In genomic region chr10:15316144-15316543, GRCh38 we compare ENCODE assay signal across 28 cellular contexts. TPM values are rescaled to one million over a fixed set of nuclear protein-coding genes. Genes with fewer than 3 reads are reported as not detected.
DNase-seq lines count a peak whose midpoint lies in the region; ATAC-seq and TF ChIP-seq lines count a peak whose summit lies in the region.
"Had no signal": no experiment of that assay in that cellular context is flagged by ENCODE, and none has a peak within 500 bp of the region (broad histone marks: within the 10 kb centered on the region; RNA-seq: fewer than 3 reads in every experiment).

No MANE protein-coding gene starts in this region.

- peaks cover 2% of the 10 kb centered on the region for H3K27me3 Mint-ChIP-seq in endodermal cell (ENCODE audit: insufficient read depth)
- no peaks in the 10 kb centered on the region for H3K27me3 Mint-ChIP-seq in nephron progenitor cell (ENCODE audit: low read depth, poor library complexity)
- H3K27me3 Mint-ChIP-seq: activated T-helper 17 cell treated with anti-CD3 and anti-CD28 coated beads, Interleukin-2, amount 50 U/mL, for 72 hours had no signal

- TF ChIP-seq CTCF in endodermal cell (conservative IDR thresholded peaks at IDR 0.05) = no peak
- TF ChIP-seq CTCF in nephron progenitor cell (IDR thresholded peaks at IDR 0.05) = no peak

- H3K4me1 ChIP-seq in endodermal cell (ENCODE audit: control insufficient read depth, insufficient read depth, low read length) = peaks cover 15% of the 10 kb centered on the region
- H3K4me1 ChIP-seq: A549, breast epithelium had no signal

- ATAC-seq in HG02870 (IDR thresholded peaks at IDR 0.05; ENCODE audit: unreplicated experiment) = no peak
- ATAC-seq: A549; activated T-helper 17 cell treated with anti-CD3 and anti-CD28 coated beads, Interleukin-2, amount 50 U/mL, for 72 hours; gastroesophageal sphincter; left lung; stimulated activated naive B cell treated with anti-CD40 and anti-IgM and Interleukin-4, amounts not matched to agents 10 μg/mL and 1 μg/mL and 100 μg/mL, for 72 hours had no signal

- H3K27me3 ChIP-seq in endodermal cell (ENCODE audit: control insufficient read depth, insufficient read depth, low read length, poor library complexity, severe bottlenecking) = no peaks in the 10 kb centered on the region
- H3K27me3 ChIP-seq: breast epithelium, gastroesophageal sphincter, left lung, SJSA1 had no signal

- 65 to 81% methylated on average over 6 to 9 of the region's 9 CpGs for WGBS in endodermal cell (ENCODE audit: insufficient coverage in 1 of 2, insufficient read length in 1 of 2), 2 experiments

- H3K36me3 Mint-ChIP-seq in endodermal cell (ENCODE audit: low read depth) = peaks cover 6% of the 10 kb centered on the region
- peaks cover 55% of the 10 kb centered on the region for H3K36me3 Mint-ChIP-seq in nephron progenitor cell (ENCODE audit: low read depth)
- H3K36me3 Mint-ChIP-seq: CD4-positive, CD25-positive, alpha-beta regulatory T cell; naive B cell; stimulated activated naive B cell treated with anti-CD40 and anti-IgM and Interleukin-4, amounts not matched to agents 10 μg/mL and 1 μg/mL and 100 μg/mL, for 72 hours had no signal

- peaks cover 44% of the 10 kb centered on the region for H3K4me1 Mint-ChIP-seq in endodermal cell
- H3K4me1 Mint-ChIP-seq in nephron progenitor cell = peaks cover 32% of the 10 kb centered on the region
- H3K4me1 Mint-ChIP-seq: activated T-helper 17 cell treated with anti-CD3 and anti-CD28 coated beads, Interleukin-2, amount 50 U/mL, for 72 hours; CD4-positive, CD25-positive, alpha-beta regulatory T cell had no signal

- DNase-seq in COR-L47 (lab: John Stamatoyannopoulos, UW) (peak; percentile 36), NCI-H345 (lab: John Stamatoyannopoulos, UW) (peak; percentile 76), endodermal cell (peak; percentile 56), nephron progenitor cell (no peak), DMS114 treated with DMSO at 0.1 percent for 48 hours (lab: John Stamatoyannopoulos, UW; ENCODE audit: unreplicated experiment) (no peak), Kasumi-1 (lab: John Stamatoyannopoulos, UW) (no peak), putamen (ENCODE audit: low spot score) (no peak)
- DNase-seq: activated CD4-positive, alpha-beta T cell treated with anti-CD3 and anti-CD28 coated beads for 48 hours; activated naive CD4-positive, alpha-beta T cell treated with anti-CD3 and anti-CD28 coated beads, Interleukin-2, amount 50 U/mL, for 16 hours; amniotic stem cell; CD4-positive, CD25-positive, alpha-beta regulatory T cell; HCEC 1CT; left lung; MV-4-11; naive B cell; NCI-H1436; NCI-H226; nucleus accumbens; stimulated activated naive B cell treated with anti-CD40 and anti-IgM and Interleukin-4, amounts not matched to agents 10 μg/mL and 1 μg/mL and 100 μg/mL, for 72 hours; WERI-Rb-1 had no signal

- H3K36me3 ChIP-seq in endodermal cell (ENCODE audit: control insufficient read depth, insufficient read depth, low read length) = no peaks in the 10 kb centered on the region
- H3K36me3 ChIP-seq: breast epithelium, gastroesophageal sphincter, left lung, WERI-Rb-1 had no signal

- H3K27ac ChIP-seq in endodermal cell (ENCODE audit: low read depth, low read length) = no peak overlapping the region
- H3K27ac ChIP-seq: A549, breast epithelium, gastroesophageal sphincter, left lung, RWPE1, SJSA1, WERI-Rb-1 had no signal

- H3K9me3 Mint-ChIP-seq in endodermal cell = peaks cover 5% of the 10 kb centered on the region
- peaks cover 9% of the 10 kb centered on the region for H3K9me3 Mint-ChIP-seq in nephron progenitor cell
- H3K9me3 Mint-ChIP-seq: activated T-helper 17 cell treated with anti-CD3 and anti-CD28 coated beads, Interleukin-2, amount 50 U/mL, for 72 hours had no signal

- H3K27ac Mint-ChIP-seq in endodermal cell (peak overlapping the region; percentile 70), nephron progenitor cell (peak overlapping the region; percentile 67)
- H3K27ac Mint-ChIP-seq: activated T-helper 17 cell treated with anti-CD3 and anti-CD28 coated beads, Interleukin-2, amount 50 U/mL, for 72 hours; naive B cell; stimulated activated naive B cell treated with anti-CD40 and anti-IgM and Interleukin-4, amounts not matched to agents 10 μg/mL and 1 μg/mL and 100 μg/mL, for 72 hours had no signal

- no peak overlapping the region for H3K4me3 ChIP-seq in endodermal cell (ENCODE audit: low read length)
- H3K4me3 ChIP-seq: A549, breast epithelium, gastroesophageal sphincter, left lung, SJSA1 had no signal

- peaks cover 5% of the 10 kb centered on the region for H3K9me3 ChIP-seq in endodermal cell (ENCODE audit: control insufficient read depth, low read length)
- H3K9me3 ChIP-seq: A549, breast epithelium, gastroesophageal sphincter, left lung, SJSA1 had no signal

- H3K9ac ChIP-seq in endodermal cell (ENCODE audit: extremely low read depth, low read length, poor library complexity, severe bottlenecking) = no peak overlapping the region

- no peak overlapping the region for H3K4me3 Mint-ChIP-seq in endodermal cell
- H3K4me3 Mint-ChIP-seq in nephron progenitor cell = no peak overlapping the region
- H3K4me3 Mint-ChIP-seq: activated T-helper 17 cell treated with anti-CD3 and anti-CD28 coated beads, Interleukin-2, amount 50 U/mL, for 72 hours; CD4-positive, CD25-positive, alpha-beta regulatory T cell; mesothelial cell of epicardium; naive B cell; stimulated activated naive B cell treated with anti-CD40 and anti-IgM and Interleukin-4, amounts not matched to agents 10 μg/mL and 1 μg/mL and 100 μg/mL, for 72 hours had no signal

RNA-seq across cellular contexts. Expression of gene FAM171A1, which starts 54.9 kb away (rescaled TPM):
- total RNA-seq in endodermal cell = 10 to 100 TPM; 36.5 to 39.0 TPM
- 64.8 TPM for polyA plus RNA-seq in endodermal cell (2013, experiment 1 of 2)
- 68.4 TPM for polyA plus RNA-seq in endodermal cell (2013, experiment 2 of 2)

Comparison
In these comparisons a context has a peak if more than half of its experiments do, and no peak if none do; other contexts are left out.
1. DNase-seq: peak in COR-L47 (single experiment), NCI-H345 (single experiment) and endodermal cell (single experiment); none in nephron progenitor cell (single experiment), DMS114 treated with DMSO at 0.1 percent for 48 hours (single experiment), Kasumi-1 (0 of 2) and putamen (single experiment).